ENCODE assay signal across 8 cellular contexts in genomic region chr10:75188522-75188921, GRCh38. TPM values are rescaled to one million over a fixed set of nuclear protein-coding genes. Genes with fewer than 3 reads are reported as not detected.
A peak's percentile ranks its signal among the peaks of the same experiment; 100 is the strongest.
DNase-seq lines count a peak whose midpoint lies in the region; ATAC-seq and TF ChIP-seq lines count a peak whose summit lies in the region.
"Not testable (repeated sequence)": the region's sequence is repeated elsewhere in the genome, so short reads cannot be mapped to it uniquely, and the experiment has no call there.

No MANE protein-coding gene starts in this region.

- H3K4me1 Mint-ChIP-seq in CD4-positive, CD25-positive, alpha-beta regulatory T cell, result peaks cover 5 to 13% (median 8%) of the 10 kb centered on the region in 4 donors
- H3K4me1 Mint-ChIP-seq in T-helper 17 cell; stimulated activated naive CD8-positive, alpha-beta T cell treated with anti-CD3 and anti-CD28 coated beads, Interleukin-15, Interleukin-2, amounts not matched to agents 100 ng/mL and 50 ng/mL, for 24 hours (ENCODE audit: low read depth): not testable (repeated sequence)
- peaks cover 19% of the 10 kb centered on the region for H3K4me1 Mint-ChIP-seq in activated naive CD4-positive, alpha-beta T cell treated with anti-CD3 and anti-CD28 coated beads, Interleukin-2, amount 10 ng/mL, durations not matched to agents 7 days and 5 days

- H4K20me1 ChIP-seq in hepatocyte (ENCODE audit: insufficient read depth, poor library complexity, severe bottlenecking), result not testable (repeated sequence)

- not testable (repeated sequence) for DNase-seq in CD4-positive, CD25-positive, alpha-beta regulatory T cell; T-helper 17 cell; activated naive CD4-positive, alpha-beta T cell treated with anti-CD3 and anti-CD28 coated beads, Interleukin-2, amount 10 ng/mL, durations not matched to agents 7 days and 5 days; colonic mucosa; hepatocyte (ENCODE audit: low spot score)

- H3K4me3 ChIP-seq in CD4-positive, CD25-positive, alpha-beta regulatory T cell (ENCODE audit: low read depth, low read length); HUES48 (ENCODE audit: low read depth, low read length); colonic mucosa; hepatocyte; mucosa of rectum (ENCODE audit: low read length in 2 of 2): not testable (repeated sequence)

- H3K27ac Mint-ChIP-seq in CD4-positive, CD25-positive, alpha-beta regulatory T cell, result peak overlapping the region; percentile 9 to 93 (median 92)
- peak overlapping the region; percentile 67 for H3K27ac Mint-ChIP-seq in T-helper 17 cell
- H3K27ac Mint-ChIP-seq in activated naive CD4-positive, alpha-beta T cell treated with anti-CD3 and anti-CD28 coated beads, Interleukin-2, amount 10 ng/mL, durations not matched to agents 7 days and 5 days, result peak overlapping the region; percentile 83
- H3K27ac Mint-ChIP-seq in stimulated activated naive CD8-positive, alpha-beta T cell treated with anti-CD3 and anti-CD28 coated beads, Interleukin-15, Interleukin-2, amounts not matched to agents 100 ng/mL and 50 ng/mL, for 24 hours, result peak overlapping the region; percentile 45

- TF ChIP-seq CTCF in colonic mucosa (IDR thresholded peaks at IDR 0.05); hepatocyte (IDR thresholded peaks at IDR 0.05; ENCODE audit: poor library complexity): not testable (repeated sequence)

- 97% methylated on average over 9 of the region's 9 CpGs for WGBS in hepatocyte (ENCODE audit: low lambda C conversion rate, missing lambda C conversion rate)

- not testable (repeated sequence) for H3K36me3 ChIP-seq in CD4-positive, CD25-positive, alpha-beta regulatory T cell (ENCODE audit: control insufficient read depth, insufficient read depth, low read length); HUES48 (ENCODE audit: control insufficient read depth, insufficient read depth, low read length); colonic mucosa; hepatocyte (replicated peaks; ENCODE audit: insufficient read depth, low read depth); mucosa of rectum (ENCODE audit: control insufficient read depth in 2 of 2, insufficient read depth in 2 of 2, low read length in 2 of 2)

- H2AFZ ChIP-seq in hepatocyte, result not testable (repeated sequence)

- H3K4me3 Mint-ChIP-seq in CD4-positive, CD25-positive, alpha-beta regulatory T cell; T-helper 17 cell; activated naive CD4-positive, alpha-beta T cell treated with anti-CD3 and anti-CD28 coated beads, Interleukin-2, amount 10 ng/mL, durations not matched to agents 7 days and 5 days; stimulated activated naive CD8-positive, alpha-beta T cell treated with anti-CD3 and anti-CD28 coated beads, Interleukin-15, Interleukin-2, amounts not matched to agents 100 ng/mL and 50 ng/mL, for 24 hours: not testable (repeated sequence)

- not testable (repeated sequence) for H3K27me3 Mint-ChIP-seq in CD4-positive, CD25-positive, alpha-beta regulatory T cell; T-helper 17 cell; activated naive CD4-positive, alpha-beta T cell treated with anti-CD3 and anti-CD28 coated beads, Interleukin-2, amount 10 ng/mL, durations not matched to agents 7 days and 5 days; stimulated activated naive CD8-positive, alpha-beta T cell treated with anti-CD3 and anti-CD28 coated beads, Interleukin-15, Interleukin-2, amounts not matched to agents 100 ng/mL and 50 ng/mL, for 24 hours

- not testable (repeated sequence) for H3K27me3 ChIP-seq in CD4-positive, CD25-positive, alpha-beta regulatory T cell (ENCODE audit: control insufficient read depth, insufficient read depth, low read length); HUES48 (ENCODE audit: control insufficient read depth, insufficient read depth, low read length); colonic mucosa; hepatocyte; mucosa of rectum (ENCODE audit: control insufficient read depth in 2 of 2, insufficient read depth in 2 of 2, low read length in 2 of 2)

- not testable (repeated sequence) for ATAC-seq in CD4-positive, CD25-positive, alpha-beta regulatory T cell (ENCODE audit: low read depth in 2 of 2); T-helper 17 cell

- not testable (repeated sequence) for H3K9me3 Mint-ChIP-seq in CD4-positive, CD25-positive, alpha-beta regulatory T cell; activated naive CD4-positive, alpha-beta T cell treated with anti-CD3 and anti-CD28 coated beads, Interleukin-2, amount 10 ng/mL, durations not matched to agents 7 days and 5 days; stimulated activated naive CD8-positive, alpha-beta T cell treated with anti-CD3 and anti-CD28 coated beads, Interleukin-15, Interleukin-2, amounts not matched to agents 100 ng/mL and 50 ng/mL, for 24 hours

- CTCF ChIA-PET in activated naive CD4-positive, alpha-beta T cell treated with anti-CD3 and anti-CD28 coated beads, Interleukin-2, amount 10 ng/mL, durations not matched to agents 7 days and 5 days (lab: Charles Lee), result interaction anchor here (0.6 to 16.9 kb wide), 11 partner anchors 9 to 77 kb away, joined by 3 to 217 read pairs (median 7); partner anchors contain the start of genes COMTD1, SAMD8 and VDAC2

- H3K9ac ChIP-seq in HUES48 (ENCODE audit: low read depth, low read length); mucosa of rectum (ENCODE audit: low read depth in 1 of 2, low read length in 2 of 2): not testable (repeated sequence)
- peak overlapping the region in 1 of 2 donors; percentile 46 for H3K9ac ChIP-seq in colonic mucosa (ENCODE audit: low read depth in 2 of 2, low read length in 2 of 2)

- not testable (repeated sequence) for H3K4me1 ChIP-seq in CD4-positive, CD25-positive, alpha-beta regulatory T cell (ENCODE audit: control insufficient read depth, insufficient read depth, low read length, poor library complexity, severe bottlenecking); HUES48 (ENCODE audit: control insufficient read depth, insufficient read depth, low read length)
- H3K4me1 ChIP-seq in colonic mucosa (peaks cover 12% of the 10 kb centered on the region), hepatocyte (ENCODE audit: insufficient read depth) (peaks cover 12% of the 10 kb centered on the region), mucosa of rectum (ENCODE audit: control insufficient read depth in 2 of 2, insufficient read depth in 2 of 2, low read length in 2 of 2) (peaks cover 20 to 28% of the 10 kb centered on the region in 2 donors)

- not testable (repeated sequence) for H3K9me3 ChIP-seq in CD4-positive, CD25-positive, alpha-beta regulatory T cell (ENCODE audit: control insufficient read depth in 2 of 2, low read length in 2 of 2); HUES48 (ENCODE audit: control insufficient read depth, insufficient read depth, low read length); T-helper 17 cell (ENCODE audit: control insufficient read depth, low read length, poor library complexity, severe bottlenecking); colonic mucosa; hepatocyte (ENCODE audit: low read depth); mucosa of rectum (ENCODE audit: control insufficient read depth in 2 of 2, low read length in 2 of 2)

- H3K27ac ChIP-seq in CD4-positive, CD25-positive, alpha-beta regulatory T cell (ENCODE audit: insufficient read depth, low read length, poor library complexity, severe bottlenecking), result not testable (repeated sequence)
- H3K27ac ChIP-seq in HUES48 (ENCODE audit: low read depth, low read length) (peak overlapping the region; percentile 72), colonic mucosa (peak overlapping the region; percentile 26), hepatocyte (peak overlapping the region; percentile 53), mucosa of rectum (ENCODE audit: low read depth in 2 of 2, low read length in 2 of 2) (peak overlapping the region; percentile 59 to 60)

- intact Hi-C loops in colonic mucosa (cut with DNase I), result loop anchor here (2.0 kb wide), 1 partner anchor 42 kb away; no protein-coding TSS in a partner anchor

- not testable (repeated sequence) for H3K4me2 ChIP-seq in hepatocyte

- not testable (repeated sequence) for H3K9me2 ChIP-seq in hepatocyte (replicated peaks; ENCODE audit: insufficient read depth)

- not testable (repeated sequence) for H3K79me2 ChIP-seq in hepatocyte

- H3K36me3 Mint-ChIP-seq in CD4-positive, CD25-positive, alpha-beta regulatory T cell; T-helper 17 cell (ENCODE audit: low read depth); activated naive CD4-positive, alpha-beta T cell treated with anti-CD3 and anti-CD28 coated beads, Interleukin-2, amount 10 ng/mL, durations not matched to agents 7 days and 5 days; stimulated activated naive CD8-positive, alpha-beta T cell treated with anti-CD3 and anti-CD28 coated beads, Interleukin-15, Interleukin-2, amounts not matched to agents 100 ng/mL and 50 ng/mL, for 24 hours (ENCODE audit: low read depth): not testable (repeated sequence)

RNA-seq across cellular contexts. Expression of gene VDAC2, which starts 22.1 kb away (rescaled TPM):
- 110 TPM for total RNA-seq in CD4-positive, CD25-positive, alpha-beta regulatory T cell
- polyA plus RNA-seq in CD4-positive, CD25-positive, alpha-beta regulatory T cell, result 100 to 1,000 TPM; 153 to 201 (median 160) TPM
- 100 to 1,000 TPM; 109 to 117 TPM for total RNA-seq in T-helper 17 cell
- 100 to 1,000 TPM; 314 to 430 TPM for total RNA-seq in colonic mucosa
- total RNA-seq in hepatocyte, result 167 and 172 TPM in 2 replicates
- polyA plus RNA-seq in hepatocyte, result 190 and 192 TPM in 2 replicates

RNA-seq across cellular contexts. Expression of gene COMTD1, which starts 47.2 kb away (rescaled TPM):
- total RNA-seq in CD4-positive, CD25-positive, alpha-beta regulatory T cell, result 21.1 TPM
- 10 to 100 TPM; 20.0 to 35.0 (median 22.8) TPM for polyA plus RNA-seq in CD4-positive, CD25-positive, alpha-beta regulatory T cell
- total RNA-seq in T-helper 17 cell, result 10 to 100 TPM; 18.1 to 23.8 TPM
- 100 to 1,000 TPM in 1 of 2 donors, 10 to 100 TPM in 1; 62.6 to 117 TPM for total RNA-seq in colonic mucosa
- 19.2 and 36.7 TPM in 2 replicates for total RNA-seq in hepatocyte
- 46.4 and 51.9 TPM in 2 replicates for polyA plus RNA-seq in hepatocyte
